ENCODE assay signal across 21 cellular contexts in the genomic region with DNA sequence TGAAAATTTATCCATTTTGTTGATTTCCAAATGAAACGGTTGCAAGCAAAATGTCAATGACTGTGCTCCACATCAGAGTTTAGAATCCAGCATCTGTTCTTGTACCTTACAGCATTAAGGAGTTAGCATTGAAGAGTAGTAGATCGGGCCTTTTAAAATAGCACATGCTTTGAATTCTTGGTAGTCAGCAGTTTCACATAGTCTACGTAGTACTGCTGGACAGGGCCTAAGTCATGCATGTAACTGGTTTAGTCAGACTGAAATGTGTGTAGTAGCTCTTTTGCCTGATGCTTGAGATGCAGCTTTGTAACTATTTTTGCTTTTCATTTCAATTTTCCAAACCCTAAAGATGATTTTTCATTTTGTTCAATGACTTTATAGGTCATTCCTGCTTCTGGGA. TPM values are rescaled to one million over a fixed set of nuclear protein-coding genes. Genes with fewer than 3 reads are reported as not detected.
DNase-seq lines count a peak whose midpoint lies in the region; ATAC-seq and TF ChIP-seq lines count a peak whose summit lies in the region.
"Had no signal": no experiment of that assay in that cellular context is flagged by ENCODE, and none has a peak within 500 bp of the region (broad histone marks: within the 10 kb centered on the region; RNA-seq: fewer than 3 reads in every experiment).

No MANE protein-coding gene starts in this region.

- peaks cover 0 to 10% of the 10 kb centered on the region in 2 donors for H3K4me1 ChIP-seq in right atrium auricular region

- H3K9me3 ChIP-seq in right atrium auricular region = no peaks in the 10 kb centered on the region
- H3K9me3 ChIP-seq: esophagus muscularis mucosa, thoracic aorta had no signal

- peaks cover 3 to 5% of the 10 kb centered on the region in 2 donors for H3K27me3 ChIP-seq in right atrium auricular region

- H3K36me3 ChIP-seq in right atrium auricular region = no peaks in the 10 kb centered on the region
- H3K36me3 ChIP-seq: esophagus muscularis mucosa, thoracic aorta had no signal

- H3K27ac ChIP-seq in right atrium auricular region = no peak overlapping the region
- no peak overlapping the region for H3K27ac ChIP-seq in caudate nucleus (ENCODE audit: low read depth, low read length)
- H3K27ac ChIP-seq: esophagus muscularis mucosa, thoracic aorta had no signal

- TF ChIP-seq CTCF in right atrium auricular region (IDR thresholded peaks at IDR 0.05) (no peak), astrocyte of the cerebellum (IDR thresholded peaks at IDR 0.05; ENCODE audit: low read depth, low read length, missing control alignments) (no peak)

- ATAC-seq in Right ventricle myocardium superior (ENCODE audit: poor library complexity) (peak; percentile 66), left ventricle myocardium superior (peak; percentile 47), HG03175 (IDR thresholded peaks at IDR 0.05; ENCODE audit: unreplicated experiment) (no peak)
- ATAC-seq: PC-3; stimulated activated effector memory CD8-positive, alpha-beta T cell treated with anti-CD3 and anti-CD28 coated beads, Interleukin-12 subunit alpha, Interleukin-12 subunit beta, amount 100 ng/mL, for 72 hours had no signal

- in situ Hi-C loops in astrocyte of the cerebellum (cut with HindIII; ENCODE audit: low sequenced_read_pairs) = no loop called here

- intact Hi-C loops in Right ventricle myocardium superior (cut with DNase I) (no loop called here), left ventricle myocardium superior (cut with micrococcal nuclease) (no loop called here)

- no peak for DNase-seq in Right ventricle myocardium superior
- no peak for DNase-seq in right atrium auricular region (ENCODE audit: low spot score)
- DNase-seq in astrocyte of the cerebellum (ENCODE audit: low read depth) = peak; percentile 6
- no peak for DNase-seq in left ventricle myocardium superior
- DNase-seq in effector CD8-positive, alpha-beta T cell (lab: John Stamatoyannopoulos, UW) = no peak
- no peak for DNase-seq in caudate nucleus (lab: John Stamatoyannopoulos, UW)
- DNase-seq in occipital lobe (lab: John Stamatoyannopoulos, UW) = no peak
- DNase-seq: activated CD4-positive, alpha-beta memory T cell treated with anti-CD3 and anti-CD28 coated beads for 36 hours; activated T-cell treated with anti-CD3 and anti-CD28 coated beads, Interleukin-2, amount 50 U/mL, for 24 hours; CD4-positive, alpha-beta T cell; DMS153; head of caudate nucleus; NCI-H1417; NCI-H526 treated with DMSO at 0.1 percent for 48 hours had no signal

- no peak overlapping the region for H3K4me3 ChIP-seq in right atrium auricular region
- no peak overlapping the region for H3K4me3 ChIP-seq in astrocyte of the cerebellum (ENCODE audit: low read depth, low read length)
- H3K4me3 ChIP-seq: esophagus muscularis mucosa, thoracic aorta had no signal

RNA-seq across cellular contexts. Expression of a gene that starts 19.8 kb away (rescaled TPM):
- not detected for total RNA-seq in Right ventricle myocardium superior
- not detected for total RNA-seq in right atrium auricular region
- total RNA-seq in left ventricle myocardium superior = not detected
- not detected for total RNA-seq in occipital lobe
- total RNA-seq: A172; activated CD4-positive, alpha-beta memory T cell treated with anti-CD3 and anti-CD28 coated beads for 36 hours; CD4-positive, alpha-beta T cell; esophagus muscularis mucosa; HT1080; PC-3; thoracic aorta had no signal

RNA-seq across cellular contexts. Expression of a gene that starts 39.3 kb away (rescaled TPM):
- total RNA-seq in Right ventricle myocardium superior = not detected
- not detected for total RNA-seq in right atrium auricular region
- not detected for total RNA-seq in left ventricle myocardium superior
- total RNA-seq in occipital lobe = not detected
- total RNA-seq: A172; CD4-positive, alpha-beta T cell; esophagus muscularis mucosa; HT1080; PC-3; thoracic aorta had no signal
